Comparison of ENCODE assay signal across 1 cellular context in genomic region chr13:29847501-29847983, GRCh38.
TF ChIP-seq lines count a peak whose summit lies in the region.

No MANE protein-coding gene starts in this region.

TF ChIP-seq in HEK293, 187 proteins besides CTCF, POLR2A, EP300 and RAD21 (continued from another document):
- TF ChIP-seq ZNF354C (tag by site-specific recombination; IDR thresholded peaks at IDR 0.05; ENCODE audit: borderline replicate concordance, low read depth) (no peak), ZNF341 (tag by site-specific recombination; IDR thresholded peaks at IDR 0.05; ENCODE audit: low read depth) (0 out of 2 replicates have a peak, but pooled peaks have one; percentile 42), PATZ1 (tag by site-specific recombination; IDR thresholded peaks at IDR 0.05) (no peak), KLF9 (tag by site-specific recombination; IDR thresholded peaks at IDR 0.05; ENCODE audit: low read depth) (no peak), OSR2 (tag by site-specific recombination; IDR thresholded peaks at IDR 0.05) (no peak), ZNF76 (tag by site-specific recombination; IDR thresholded peaks at IDR 0.05; ENCODE audit: borderline replicate concordance, low read depth) (no peak), ZBTB11 (tag by site-specific recombination; conservative IDR thresholded peaks at IDR 0.05; ENCODE audit: low read depth) (peak; percentile 67), ZNF843 (tag by site-specific recombination; IDR thresholded peaks at IDR 0.05) (no peak), REPIN1 (tag by site-specific recombination; IDR thresholded peaks at IDR 0.05; ENCODE audit: low read depth) (no peak), ZNF624 (tag by site-specific recombination; IDR thresholded peaks at IDR 0.05) (no peak), ZNF155 (tag by site-specific recombination; IDR thresholded peaks at IDR 0.05) (no peak), INSM2 (tag by site-specific recombination; IDR thresholded peaks at IDR 0.05) (no peak), ZBTB48 (tag by site-specific recombination; IDR thresholded peaks at IDR 0.05) (no peak), MYNN (tag by site-specific recombination; IDR thresholded peaks at IDR 0.05; ENCODE audit: borderline replicate concordance) (no peak), ZNF426 (tag by site-specific recombination; IDR thresholded peaks at IDR 0.05) (no peak), ZEB2 (tag by site-specific recombination; IDR thresholded peaks at IDR 0.05) (no peak), HOXC10 (CRISPR knock-in tag; IDR thresholded peaks at IDR 0.05) (no peak), ZFP37 (tag by site-specific recombination; IDR thresholded peaks at IDR 0.05) (no peak), ZNF654 (tag by site-specific recombination; IDR thresholded peaks at IDR 0.05; ENCODE audit: low read depth) (no peak), ZNF548 (tag by site-specific recombination; IDR thresholded peaks at IDR 0.05) (no peak), ZBTB21 (tag by site-specific recombination; IDR thresholded peaks at IDR 0.05) (no peak), ZSCAN30 (tag by site-specific recombination; IDR thresholded peaks at IDR 0.05) (no peak), PBX3 (CRISPR knock-in tag; IDR thresholded peaks at IDR 0.05) (no peak), ZNF350 (tag by site-specific recombination; IDR thresholded peaks at IDR 0.05) (no peak), ZNF514 (tag by site-specific recombination; IDR thresholded peaks at IDR 0.05) (no peak), ZNF175 (tag by site-specific recombination; IDR thresholded peaks at IDR 0.05) (no peak), TRIM28 (IDR thresholded peaks at IDR 0.05; ENCODE audit: borderline replicate concordance, low read length) (0 out of 2 replicates have a peak, but pooled peaks have one; percentile 23), ZNF16 (tag by site-specific recombination; IDR thresholded peaks at IDR 0.05; ENCODE audit: low read depth) (no peak), ZNF623 (tag by site-specific recombination; IDR thresholded peaks at IDR 0.05) (no peak), TSHZ1 (tag by site-specific recombination; IDR thresholded peaks at IDR 0.05; ENCODE audit: borderline replicate concordance) (no peak), HOXD13 (CRISPR knock-in tag; IDR thresholded peaks at IDR 0.05; ENCODE audit: borderline replicate concordance) (no peak), ZNF596 (tag by site-specific recombination; IDR thresholded peaks at IDR 0.05) (no peak), ZNF600 (tag by site-specific recombination; IDR thresholded peaks at IDR 0.05) (peak; percentile 53; the same call in 1 of the 2 replicates), SP2 (tag by site-specific recombination; IDR thresholded peaks at IDR 0.05) (no peak)
